11 cellular contexts compared by ENCODE assay signal in the genomic region with DNA sequence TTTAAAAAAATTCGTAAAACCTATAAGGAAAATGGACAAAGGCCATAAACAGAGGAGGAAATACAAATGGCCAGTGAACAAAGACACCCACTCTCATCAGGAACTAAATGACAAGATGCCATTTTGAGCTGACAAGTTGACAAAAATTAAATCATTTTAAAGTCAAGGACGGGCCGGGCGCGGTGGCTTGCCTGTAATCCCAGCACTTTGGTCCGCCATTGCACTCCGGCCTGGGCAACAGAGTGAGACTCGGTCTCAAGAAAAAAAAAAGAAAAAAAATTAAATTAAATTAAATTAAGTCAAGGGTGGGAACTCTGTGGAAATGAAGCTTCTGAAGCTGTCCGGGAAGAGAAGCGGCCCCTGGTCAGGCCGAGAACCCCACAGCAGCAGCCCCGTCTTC. TPM values are rescaled to one million over a fixed set of nuclear protein-coding genes. Genes with fewer than 3 reads are reported as not detected.
DNase-seq lines count a peak whose midpoint lies in the region; ATAC-seq, FAIRE-seq and TF ChIP-seq lines count a peak whose summit lies in the region.
"Had no signal": no experiment of that assay in that cellular context is flagged by ENCODE, and none has a peak within 500 bp of the region (broad histone marks: within the 10 kb centered on the region; RNA-seq: fewer than 3 reads in every experiment).

No MANE protein-coding gene starts in this region.

- peaks cover 19% of the 10 kb centered on the region for H3K27me3 Mint-ChIP-seq in HFFc6 (ENCODE audit: insufficient read depth)
- H3K27me3 Mint-ChIP-seq in nephron progenitor cell (ENCODE audit: low read depth, poor library complexity) = peaks cover 33% of the 10 kb centered on the region

- H3K36me3 ChIP-seq in BJ (ENCODE audit: control insufficient read depth, insufficient read depth, low read length) (peaks cover 6% of the 10 kb centered on the region), mammary epithelial cell (ENCODE audit: insufficient read depth, low read length) (peaks cover 8% of the 10 kb centered on the region), small intestine (ENCODE audit: control insufficient read depth in 2 of 2, insufficient read depth in 2 of 2, low read length in 2 of 2) (peaks cover 1 to 2% of the 10 kb centered on the region in 2 donors)

- BruUV-seq in mammary epithelial cell (replicated peaks; lab: Mats Ljungman, UMichigan) = no TSS peak

- H3K9me3 ChIP-seq in mammary epithelial cell (replicated peaks; ENCODE audit: insufficient read depth, low read length) = no peaks in the 10 kb centered on the region
- H3K9me3 ChIP-seq in small intestine (ENCODE audit: control insufficient read depth, low read depth) = no peaks in the 10 kb centered on the region
- H3K9me3 ChIP-seq: transverse colon had no signal

- DNase-seq in BJ (ENCODE audit: low read depth) (no peak), HFFc6 (no peak), mammary epithelial cell (no peak), nephron progenitor cell (no peak), NCI-H82 (lab: John Stamatoyannopoulos, UW) (no peak), NCI-H146 (lab: John Stamatoyannopoulos, UW) (no peak), small intestine (no peak)
- DNase-seq: NCI-H1048, transverse colon had no signal

- TF ChIP-seq CTCF in BJ (IDR thresholded peaks at IDR 0.05; ENCODE audit: insufficient read depth, low read depth, low read length) = no peak
- TF ChIP-seq CTCF in HFFc6 (IDR thresholded peaks at IDR 0.05) = no peak
- no peak for TF ChIP-seq CTCF in mammary epithelial cell (conservative IDR thresholded peaks at IDR 0.05 in 1 of 2, IDR thresholded peaks at IDR 0.05 in 1 of 2; ENCODE audit: extremely low read depth in 1 of 2, insufficient read depth in 1 of 2, low read depth in 1 of 2, low read length in 2 of 2)
- no peak for TF ChIP-seq CTCF in nephron progenitor cell (IDR thresholded peaks at IDR 0.05)

- H3K79me2 ChIP-seq in mammary epithelial cell (ENCODE audit: insufficient read depth, low read length) = peaks cover 38% of the 10 kb centered on the region

- H3K27ac ChIP-seq in mammary epithelial cell (ENCODE audit: insufficient read depth, low read depth, low read length) (no peak overlapping the region), small intestine (ENCODE audit: low read depth in 1 of 2, low read length in 1 of 2) (no peak overlapping the region)
- H3K27ac ChIP-seq: foreskin keratinocyte had no signal

- peaks cover 11% of the 10 kb centered on the region; the same call in 1 of the 2 replicates for H3K27me3 ChIP-seq in BJ (ENCODE audit: control insufficient read depth, insufficient read depth, low read length)
- no peaks in the 10 kb centered on the region for H3K27me3 ChIP-seq in mammary epithelial cell (ENCODE audit: insufficient read depth, low read length)
- peaks cover 0 to 13% of the 10 kb centered on the region in 2 donors for H3K27me3 ChIP-seq in small intestine (ENCODE audit: control insufficient read depth in 2 of 2, insufficient read depth in 2 of 2, low read length in 2 of 2)
- H3K27me3 ChIP-seq: foreskin keratinocyte had no signal

- CTCF ChIA-PET in BJ (lab: Yijun Ruan, JAX) = interaction anchor here (0.7 to 2.2 kb wide), 7 partner anchors 21 to 1348 kb away, joined by 3 to 9 read pairs (median 3); a partner anchor contains a TSS
- CTCF ChIA-PET in mammary epithelial cell (lab: Charles Lee; ENCODE audit: low non-redundant PET) = no interaction called here

- ATAC-seq in GM18873 (IDR thresholded peaks at IDR 0.05; ENCODE audit: low FRiP score, unreplicated experiment) = no peak
- ATAC-seq: foreskin keratinocyte had no signal

- no peak for FAIRE-seq in small intestine (lab: Jason Lieb, UNC)

- H3K4me1 Mint-ChIP-seq in HFFc6 (ENCODE audit: low read depth) (peaks cover 21% of the 10 kb centered on the region), nephron progenitor cell (peaks cover 46% of the 10 kb centered on the region)

- no peak overlapping the region for H3K9ac ChIP-seq in mammary epithelial cell (ENCODE audit: insufficient read depth, low read length)

- intact Hi-C loops in mammary epithelial cell (cut with micrococcal nuclease) = loop anchor here (2.0 to 10.0 kb wide), 3 partner anchors 22 to 1144 kb away; no protein-coding TSS in a partner anchor

- POLR2A ChIA-PET in BJ (lab: Charles Lee) = no interaction called here

- in situ Hi-C loops in mammary epithelial cell (cut with MboI; ENCODE audit: low sequenced_read_pairs in 2 of 2) = no loop called here

- dilution Hi-C loops in mammary epithelial cell (cut with HindIII; ENCODE audit: low sequenced_read_pairs) = no loop called here

- peak overlapping the region; percentile 91 for H3K4me2 ChIP-seq in mammary epithelial cell (ENCODE audit: insufficient read depth, low read depth, low read length)

- H3K4me1 ChIP-seq in mammary epithelial cell (ENCODE audit: insufficient read depth, low read length) (peaks cover 22% of the 10 kb centered on the region), small intestine (ENCODE audit: control insufficient read depth in 2 of 2, insufficient read depth in 1 of 2, low read depth in 1 of 2, low read length in 1 of 2) (peaks cover 0 to 9% of the 10 kb centered on the region in 2 donors)

- H3K9me3 Mint-ChIP-seq in HFFc6 (no peaks in the 10 kb centered on the region), nephron progenitor cell (peaks cover 8% of the 10 kb centered on the region)

- H3K27ac Mint-ChIP-seq in HFFc6 (no peak overlapping the region), nephron progenitor cell (no peak overlapping the region)

- H3K4me3 ChIP-seq in BJ (ENCODE audit: low read depth, low read length) (peak overlapping the region; percentile 75), mammary epithelial cell (replicated peaks in 1 of 3; ENCODE audit: insufficient read depth in 1 of 3, low read depth in 2 of 3, low read length in 3 of 3) (peak overlapping the region; percentile 50 to 88 (median 77)), small intestine (ENCODE audit: low read depth in 1 of 2, low read length in 2 of 2) (no peak overlapping the region)

- peak overlapping the region; percentile 98 for H2AFZ ChIP-seq in mammary epithelial cell (ENCODE audit: low read depth, low read length)

- 74% methylated on average over 12 of the region's 12 CpGs for WGBS in mammary epithelial cell (ENCODE audit: low coverage, missing lambda C conversion rate)
- WGBS in small intestine, 3 donors = 89 to 92% (median 91%) methylated on average over 12 of the region's 12 CpGs

- H4K20me1 ChIP-seq in mammary epithelial cell (ENCODE audit: insufficient read depth, low read length) = no peaks in the 10 kb centered on the region

- H3K4me3 Mint-ChIP-seq in HFFc6 (peak overlapping the region; percentile 17), nephron progenitor cell (peak overlapping the region; percentile 44)

- peaks cover 17% of the 10 kb centered on the region for H3K36me3 Mint-ChIP-seq in HFFc6 (ENCODE audit: low read depth)
- peaks cover 13% of the 10 kb centered on the region for H3K36me3 Mint-ChIP-seq in nephron progenitor cell (ENCODE audit: low read depth)

RNA-seq across cellular contexts. Expression of a gene that starts 1.2 kb away (rescaled TPM):
- polyA plus RNA-seq in BJ (2011; rRNA removed) (8.0 and 9.5 TPM in 2 replicates), mammary epithelial cell (8.2 TPM), small intestine (1 to 10 TPM; 3.6 to 9.3 (median 5.1) TPM)
- polyA minus RNA-seq in BJ (2011; rRNA and poly(A)+ RNA removed) = 10.4 and 12.5 TPM in 2 replicates
- 10 to 100 TPM; 13.1 to 21.1 (median 14.9) TPM for total RNA-seq in HFFc6 (2021; fragmentation: NEBNext Ultra II Directional; extraction: Animal tissue kit (Norgen Biotek cat#: 25700))
- 10 to 100 TPM; 13.5 to 30.2 TPM for total RNA-seq in mammary epithelial cell
- polyA minus RNA-seq in mammary epithelial cell = 23.6 TPM

RNA-seq across cellular contexts. Expression of a gene that starts 55.4 kb away (rescaled TPM):
- polyA plus RNA-seq in BJ (2011; rRNA removed) (5.3 and 12.2 TPM in 2 replicates), mammary epithelial cell (24.1 TPM), small intestine (10 to 100 TPM in 1 of 3 donors, 1 to 10 TPM in 2; 4.3 to 16.3 (median 7.4) TPM)
- polyA minus RNA-seq in BJ (2011; rRNA and poly(A)+ RNA removed) = 9.9 and 13.4 TPM in 2 replicates
- total RNA-seq in HFFc6 (2021; fragmentation: NEBNext Ultra II Directional; extraction: Animal tissue kit (Norgen Biotek cat#: 25700)) = 10 to 100 TPM; 33.1 to 37.8 (median 36.1) TPM
- 10 to 100 TPM; 63.7 to 65.6 TPM for total RNA-seq in mammary epithelial cell
- 85.6 TPM for polyA minus RNA-seq in mammary epithelial cell

Comparison
In these comparisons a context has a peak if more than half of its experiments do, and no peak if none do; other contexts are left out.
1. H3K4me3 ChIP-seq: peak in BJ (single experiment) and mammary epithelial cell (3 of 3); none in small intestine (0 of 2).